Comparison of ENCODE assay signal across 7 cellular contexts in genomic region chr9:96022445-96023031, GRCh38.
DNase-seq lines count a peak whose midpoint lies in the region; ATAC-seq lines count a peak whose summit lies in the region.

No MANE protein-coding gene starts in this region.

- peak overlapping the region; percentile 51 to 76 (median 68) for H3K4me3 Mint-ChIP-seq in IgD-negative memory B cell
- peak overlapping the region; percentile 87 for H3K4me3 Mint-ChIP-seq in stimulated activated effector memory CD8-positive, alpha-beta T cell treated with anti-CD3 and anti-CD28 coated beads, Interleukin-12 subunit alpha, Interleukin-12 subunit beta, amount 100 ng/mL, for 72 hours

- peaks cover 5 to 15% (median 8%) of the 10 kb centered on the region in 3 donors for H3K4me1 Mint-ChIP-seq in IgD-negative memory B cell
- peaks cover 69% of the 10 kb centered on the region for H3K4me1 Mint-ChIP-seq in stimulated activated effector memory CD8-positive, alpha-beta T cell treated with anti-CD3 and anti-CD28 coated beads, Interleukin-12 subunit alpha, Interleukin-12 subunit beta, amount 100 ng/mL, for 72 hours

- H3K27me3 Mint-ChIP-seq in IgD-negative memory B cell = peaks cover 49% of the 10 kb centered on the region

- ATAC-seq in stimulated activated effector memory CD8-positive, alpha-beta T cell treated with anti-CD3 and anti-CD28 coated beads, Interleukin-12 subunit alpha, Interleukin-12 subunit beta, amount 100 ng/mL, for 72 hours = peak; percentile 63
- no peak for ATAC-seq in HG03460 (IDR thresholded peaks at IDR 0.05; ENCODE audit: unreplicated experiment)

- peaks cover 0 to 3% (median 0%) of the 10 kb centered on the region in 3 donors for H3K9me3 Mint-ChIP-seq in IgD-negative memory B cell
- peaks cover 4% of the 10 kb centered on the region for H3K9me3 Mint-ChIP-seq in stimulated activated effector memory CD8-positive, alpha-beta T cell treated with anti-CD3 and anti-CD28 coated beads, Interleukin-12 subunit alpha, Interleukin-12 subunit beta, amount 100 ng/mL, for 72 hours

- in situ Hi-C loops in ACHN (cut with HindIII; ENCODE audit: low pct_ligation_motif_present, low pct_unique_long_range_greater_than_20kb, low sequenced_read_pairs) = no loop called here

- H3K36me3 Mint-ChIP-seq in IgD-negative memory B cell = peaks cover 9% of the 10 kb centered on the region
- H3K36me3 Mint-ChIP-seq in stimulated activated effector memory CD8-positive, alpha-beta T cell treated with anti-CD3 and anti-CD28 coated beads, Interleukin-12 subunit alpha, Interleukin-12 subunit beta, amount 100 ng/mL, for 72 hours = peaks cover 18% of the 10 kb centered on the region

- peak overlapping the region; percentile 24 for H3K4me3 ChIP-seq in iPS-11a (ENCODE audit: low read depth, low read length)

- H3K27ac Mint-ChIP-seq in IgD-negative memory B cell = peak overlapping the region in 1 of 3 donors; percentile 47
- H3K27ac Mint-ChIP-seq in stimulated activated effector memory CD8-positive, alpha-beta T cell treated with anti-CD3 and anti-CD28 coated beads, Interleukin-12 subunit alpha, Interleukin-12 subunit beta, amount 100 ng/mL, for 72 hours = peak overlapping the region; percentile 97

- DNase-seq in activated CD8-positive, alpha-beta memory T cell treated with anti-CD3 and anti-CD28 coated beads, Interleukin-2, amount 50 U/mL, for 4 hours = peak; percentile 50
- DNase-seq in stimulated activated effector memory CD8-positive, alpha-beta T cell treated with anti-CD3 and anti-CD28 coated beads, Interleukin-12 subunit alpha, Interleukin-12 subunit beta, amount 100 ng/mL, for 72 hours (ENCODE audit: low spot score in 2 of 2) = peak; percentile 48 to 75
- no peak for DNase-seq in ACHN
- DNase-seq in AG08395 (ENCODE audit: low spot score) = no peak

Comparison
In these comparisons a context has a peak if more than half of its experiments do, and no peak if none do; other contexts are left out.
1. DNase-seq: peak in activated CD8-positive, alpha-beta memory T cell treated with anti-CD3 and anti-CD28 coated beads, Interleukin-2, amount 50 U/mL, for 4 hours (single experiment) and stimulated activated effector memory CD8-positive, alpha-beta T cell treated with anti-CD3 and anti-CD28 coated beads, Interleukin-12 subunit alpha, Interleukin-12 subunit beta, amount 100 ng/mL, for 72 hours (2 of 2); none in ACHN (single experiment) and AG08395 (single experiment).